29 cellular contexts compared by ENCODE assay signal in genomic region chr4:6064383-6064782, GRCh38. TPM values are rescaled to one million over a fixed set of nuclear protein-coding genes. Genes with fewer than 3 reads are reported as not detected.
"Had no signal": no experiment of that assay in that cellular context is flagged by ENCODE, and none has a peak within 500 bp of the region (broad histone marks: within the 10 kb centered on the region; RNA-seq: fewer than 3 reads in every experiment).

No MANE protein-coding gene starts in this region.

- H3K4me1 Mint-ChIP-seq: endodermal cell, mesothelial cell of epicardium, naive B cell had no signal

- H3K36me3 ChIP-seq: esophagus squamous epithelium, gastrocnemius medialis, left lung, lower lobe of right lung had no signal

- H3K27ac Mint-ChIP-seq: effector memory CD8-positive, alpha-beta T cell; endodermal cell; mesothelial cell of epicardium; naive B cell had no signal

- H3K4me1 ChIP-seq: esophagus squamous epithelium, gastrocnemius medialis, heart right ventricle, left lung, lower lobe of right lung had no signal

- H3K27me3 ChIP-seq: dorsolateral prefrontal cortex had no signal

- H3K27ac ChIP-seq: coronary artery, epithelial cell of prostate, esophagus squamous epithelium, gastrocnemius medialis, heart right ventricle, left lung, lower lobe of right lung had no signal

- H3K36me3 Mint-ChIP-seq: mesothelial cell of epicardium, naive B cell had no signal

- DNase-seq: dermis blood vessel endothelial cell; dorsolateral prefrontal cortex; effector CD4-positive, alpha-beta T cell; effector memory CD8-positive, alpha-beta T cell; endodermal cell; erythroblast; esophagus squamous epithelium; foreskin fibroblast; foreskin melanocyte; gastrocnemius medialis; glutamatergic neuron; head of caudate nucleus; heart right ventricle; hippocampal formation; left cardiac atrium; left ventricle myocardium superior; lower lobe of right lung; mesenchymal stem cell; mucosa of descending colon; naive B cell had no signal

- H3K4me3 Mint-ChIP-seq: effector memory CD8-positive, alpha-beta T cell; endodermal cell; mesothelial cell of epicardium; naive B cell had no signal

- H3K27me3 Mint-ChIP-seq: effector memory CD8-positive, alpha-beta T cell had no signal

- H3K4me3 ChIP-seq: coronary artery, dorsolateral prefrontal cortex, esophagus squamous epithelium, gastrocnemius medialis, heart right ventricle, left lung, lower lobe of right lung, mucosa of descending colon had no signal

- ATAC-seq: effector memory CD8-positive, alpha-beta T cell; esophagus mucosa; gastrocnemius medialis; heart right ventricle; left cardiac atrium; left lung; left ventricle myocardium superior; lower lobe of right lung; mucosa of descending colon had no signal

RNA-seq across cellular contexts. Expression of gene C4orf50, which starts 46.2 kb away (rescaled TPM):
- total RNA-seq: glomerular endothelial cell, kidney epithelial cell, lower leg skin, mesenteric fat pad had no signal
